In the genomic region with DNA sequence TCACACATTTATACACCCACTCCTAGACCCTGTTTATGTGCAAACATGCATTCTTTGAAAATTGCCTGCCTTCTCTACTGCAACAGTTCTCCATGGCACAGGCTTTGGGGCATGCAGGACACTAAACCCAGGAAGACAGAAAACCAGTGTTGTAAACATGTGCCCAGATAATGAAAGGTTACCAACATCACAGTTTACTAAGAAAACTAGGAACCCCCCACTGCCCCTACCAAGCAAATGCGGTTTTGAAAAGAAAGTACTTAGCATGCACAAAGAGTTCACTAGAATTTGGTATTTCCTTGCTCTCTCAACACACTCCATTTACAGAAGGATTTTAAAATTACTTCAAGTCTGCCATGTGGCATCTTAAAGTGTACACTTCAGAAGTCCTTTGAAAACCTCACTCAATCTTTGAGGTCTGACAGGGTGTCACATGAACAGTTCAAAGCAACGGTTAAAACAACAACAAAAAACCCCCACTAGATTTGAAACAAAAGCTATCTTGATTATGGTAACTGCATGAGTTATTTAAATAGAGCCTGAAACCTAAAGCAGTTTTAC, we compare ENCODE assay signal across 1 cellular context.
TF ChIP-seq lines count a peak whose summit lies in the region.

No MANE protein-coding gene starts in this region.

TF ChIP-seq in GM12878, 131 proteins besides CTCF, POLR2A, EP300 and RAD21 (continued from another document):
- TF ChIP-seq NFYA (IDR thresholded peaks at IDR 0.05; ENCODE audit: borderline replicate concordance, low read depth, low read length) = no peak
- no peak for TF ChIP-seq ESRRA (IDR thresholded peaks at IDR 0.05; ENCODE audit: low read length)
- TF ChIP-seq ATF7 (IDR thresholded peaks at IDR 0.05; ENCODE audit: low read depth) = peak; percentile 52
- TF ChIP-seq CHD2 (IDR thresholded peaks at IDR 0.05; ENCODE audit: borderline replicate concordance, low read depth, low read length) = no peak; the same call in 1 of the 2 replicates
- TF ChIP-seq RUNX3 (IDR thresholded peaks at IDR 0.05; ENCODE audit: low read length) = peak; percentile 80
- 0 out of 2 replicates have a peak, but pooled peaks have one; percentile 11 for TF ChIP-seq NR2F1 (conservative IDR thresholded peaks at IDR 0.05)
- peak in 1 of 2 experiments; percentile 33; a peak in 1 of 4 replicates for TF ChIP-seq BHLHE40 (IDR thresholded peaks at IDR 0.05; ENCODE audit: borderline replicate concordance in 1 of 2, low read depth in 2 of 2, low read length in 1 of 2)
- TF ChIP-seq GABPA (IDR thresholded peaks at IDR 0.05; ENCODE audit: low read depth) = no peak
- TF ChIP-seq, protein P1, sequence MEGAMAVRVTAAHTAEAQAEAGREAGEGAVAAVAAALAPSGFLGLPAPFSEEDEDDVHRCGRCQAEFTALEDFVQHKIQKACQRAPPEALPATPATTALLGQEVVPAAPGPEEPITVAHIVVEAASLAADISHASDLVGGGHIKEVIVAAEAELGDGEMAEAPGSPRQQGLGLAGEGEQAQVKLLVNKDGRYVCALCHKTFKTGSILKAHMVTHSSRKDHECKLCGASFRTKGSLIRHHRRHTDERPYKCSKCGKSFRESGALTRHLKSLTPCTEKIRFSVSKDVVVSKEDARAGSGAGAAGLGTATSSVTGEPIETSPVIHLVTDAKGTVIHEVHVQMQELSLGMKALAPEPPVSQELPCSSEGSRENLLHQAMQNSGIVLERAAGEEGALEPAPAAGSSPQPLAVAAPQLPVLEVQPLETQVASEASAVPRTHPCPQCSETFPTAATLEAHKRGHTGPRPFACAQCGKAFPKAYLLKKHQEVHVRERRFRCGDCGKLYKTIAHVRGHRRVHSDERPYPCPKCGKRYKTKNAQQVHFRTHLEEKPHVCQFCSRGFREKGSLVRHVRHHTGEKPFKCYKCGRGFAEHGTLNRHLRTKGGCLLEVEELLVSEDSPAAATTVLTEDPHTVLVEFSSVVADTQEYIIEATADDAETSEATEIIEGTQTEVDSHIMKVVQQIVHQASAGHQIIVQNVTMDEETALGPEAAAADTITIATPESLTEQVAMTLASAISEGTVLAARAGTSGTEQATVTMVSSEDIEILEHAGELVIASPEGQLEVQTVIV (IDR thresholded peaks at IDR 0.05; ENCODE audit: borderline replicate concordance, partially characterized antibody) = no peak
- TF ChIP-seq, protein P2, sequence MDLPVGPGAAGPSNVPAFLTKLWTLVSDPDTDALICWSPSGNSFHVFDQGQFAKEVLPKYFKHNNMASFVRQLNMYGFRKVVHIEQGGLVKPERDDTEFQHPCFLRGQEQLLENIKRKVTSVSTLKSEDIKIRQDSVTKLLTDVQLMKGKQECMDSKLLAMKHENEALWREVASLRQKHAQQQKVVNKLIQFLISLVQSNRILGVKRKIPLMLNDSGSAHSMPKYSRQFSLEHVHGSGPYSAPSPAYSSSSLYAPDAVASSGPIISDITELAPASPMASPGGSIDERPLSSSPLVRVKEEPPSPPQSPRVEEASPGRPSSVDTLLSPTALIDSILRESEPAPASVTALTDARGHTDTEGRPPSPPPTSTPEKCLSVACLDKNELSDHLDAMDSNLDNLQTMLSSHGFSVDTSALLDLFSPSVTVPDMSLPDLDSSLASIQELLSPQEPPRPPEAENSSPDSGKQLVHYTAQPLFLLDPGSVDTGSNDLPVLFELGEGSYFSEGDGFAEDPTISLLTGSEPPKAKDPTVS (IDR thresholded peaks at IDR 0.05; ENCODE audit: low read depth, low read length) = no peak
- TF ChIP-seq JUNB (IDR thresholded peaks at IDR 0.05) = no peak
- no peak for TF ChIP-seq STAT1 (conservative IDR thresholded peaks at IDR 0.05)
- no peak for TF ChIP-seq FOXK2 (IDR thresholded peaks at IDR 0.05)
- TF ChIP-seq NRF1 (conservative IDR thresholded peaks at IDR 0.05; ENCODE audit: low read depth, low read length) = no peak
- no peak for TF ChIP-seq RELA (IDR thresholded peaks at IDR 0.05; ENCODE audit: borderline replicate concordance, partially characterized antibody)
- no peak for TF ChIP-seq CHD4 (IDR thresholded peaks at IDR 0.05)
- no peak for TF ChIP-seq CREB1 (IDR thresholded peaks at IDR 0.05; ENCODE audit: low read depth)
- TF ChIP-seq, protein P3, sequence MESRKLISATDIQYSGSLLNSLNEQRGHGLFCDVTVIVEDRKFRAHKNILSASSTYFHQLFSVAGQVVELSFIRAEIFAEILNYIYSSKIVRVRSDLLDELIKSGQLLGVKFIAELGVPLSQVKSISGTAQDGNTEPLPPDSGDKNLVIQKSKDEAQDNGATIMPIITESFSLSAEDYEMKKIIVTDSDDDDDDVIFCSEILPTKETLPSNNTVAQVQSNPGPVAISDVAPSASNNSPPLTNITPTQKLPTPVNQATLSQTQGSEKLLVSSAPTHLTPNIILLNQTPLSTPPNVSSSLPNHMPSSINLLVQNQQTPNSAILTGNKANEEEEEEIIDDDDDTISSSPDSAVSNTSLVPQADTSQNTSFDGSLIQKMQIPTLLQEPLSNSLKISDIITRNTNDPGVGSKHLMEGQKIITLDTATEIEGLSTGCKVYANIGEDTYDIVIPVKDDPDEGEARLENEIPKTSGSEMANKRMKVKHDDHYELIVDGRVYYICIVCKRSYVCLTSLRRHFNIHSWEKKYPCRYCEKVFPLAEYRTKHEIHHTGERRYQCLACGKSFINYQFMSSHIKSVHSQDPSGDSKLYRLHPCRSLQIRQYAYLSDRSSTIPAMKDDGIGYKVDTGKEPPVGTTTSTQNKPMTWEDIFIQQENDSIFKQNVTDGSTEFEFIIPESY (IDR thresholded peaks at IDR 0.05) = no peak
- no peak for TF ChIP-seq SIX5 (IDR thresholded peaks at IDR 0.05; ENCODE audit: low read depth, low read length, severe bottlenecking)
- TF ChIP-seq KDM1A (IDR thresholded peaks at IDR 0.05; ENCODE audit: borderline replicate concordance) = no peak
- peak; percentile 90 for TF ChIP-seq RAD51 (IDR thresholded peaks at IDR 0.05)
- TF ChIP-seq, protein P4, sequence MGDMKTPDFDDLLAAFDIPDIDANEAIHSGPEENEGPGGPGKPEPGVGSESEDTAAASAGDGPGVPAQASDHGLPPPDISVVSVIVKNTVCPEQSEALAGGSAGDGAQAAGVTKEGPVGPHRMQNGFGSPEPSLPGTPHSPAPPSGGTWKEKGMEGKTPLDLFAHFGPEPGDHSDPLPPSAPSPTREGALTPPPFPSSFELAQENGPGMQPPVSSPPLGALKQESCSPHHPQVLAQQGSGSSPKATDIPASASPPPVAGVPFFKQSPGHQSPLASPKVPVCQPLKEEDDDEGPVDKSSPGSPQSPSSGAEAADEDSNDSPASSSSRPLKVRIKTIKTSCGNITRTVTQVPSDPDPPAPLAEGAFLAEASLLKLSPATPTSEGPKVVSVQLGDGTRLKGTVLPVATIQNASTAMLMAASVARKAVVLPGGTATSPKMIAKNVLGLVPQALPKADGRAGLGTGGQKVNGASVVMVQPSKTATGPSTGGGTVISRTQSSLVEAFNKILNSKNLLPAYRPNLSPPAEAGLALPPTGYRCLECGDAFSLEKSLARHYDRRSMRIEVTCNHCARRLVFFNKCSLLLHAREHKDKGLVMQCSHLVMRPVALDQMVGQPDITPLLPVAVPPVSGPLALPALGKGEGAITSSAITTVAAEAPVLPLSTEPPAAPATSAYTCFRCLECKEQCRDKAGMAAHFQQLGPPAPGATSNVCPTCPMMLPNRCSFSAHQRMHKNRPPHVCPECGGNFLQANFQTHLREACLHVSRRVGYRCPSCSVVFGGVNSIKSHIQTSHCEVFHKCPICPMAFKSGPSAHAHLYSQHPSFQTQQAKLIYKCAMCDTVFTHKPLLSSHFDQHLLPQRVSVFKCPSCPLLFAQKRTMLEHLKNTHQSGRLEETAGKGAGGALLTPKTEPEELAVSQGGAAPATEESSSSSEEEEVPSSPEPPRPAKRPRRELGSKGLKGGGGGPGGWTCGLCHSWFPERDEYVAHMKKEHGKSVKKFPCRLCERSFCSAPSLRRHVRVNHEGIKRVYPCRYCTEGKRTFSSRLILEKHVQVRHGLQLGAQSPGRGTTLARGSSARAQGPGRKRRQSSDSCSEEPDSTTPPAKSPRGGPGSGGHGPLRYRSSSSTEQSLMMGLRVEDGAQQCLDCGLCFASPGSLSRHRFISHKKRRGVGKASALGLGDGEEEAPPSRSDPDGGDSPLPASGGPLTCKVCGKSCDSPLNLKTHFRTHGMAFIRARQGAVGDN (IDR thresholded peaks at IDR 0.05) = peak; percentile 92
- TF ChIP-seq MTA2 (IDR thresholded peaks at IDR 0.05; ENCODE audit: low read depth) = peak; percentile 27; the same call in 1 of the 2 replicates
- TF ChIP-seq CHD1 (IDR thresholded peaks at IDR 0.05; ENCODE audit: low read depth, low read length) = no peak; the same call in 1 of the 2 replicates
- TF ChIP-seq PAX5 (IDR thresholded peaks at IDR 0.05; ENCODE audit: borderline replicate concordance, low read depth, low read length) = no peak
- TF ChIP-seq TBL1XR1 (IDR thresholded peaks at IDR 0.05; ENCODE audit: low read depth, low read length) = no peak
- no peak for TF ChIP-seq HDGF (IDR thresholded peaks at IDR 0.05)
- TF ChIP-seq, protein P5, sequence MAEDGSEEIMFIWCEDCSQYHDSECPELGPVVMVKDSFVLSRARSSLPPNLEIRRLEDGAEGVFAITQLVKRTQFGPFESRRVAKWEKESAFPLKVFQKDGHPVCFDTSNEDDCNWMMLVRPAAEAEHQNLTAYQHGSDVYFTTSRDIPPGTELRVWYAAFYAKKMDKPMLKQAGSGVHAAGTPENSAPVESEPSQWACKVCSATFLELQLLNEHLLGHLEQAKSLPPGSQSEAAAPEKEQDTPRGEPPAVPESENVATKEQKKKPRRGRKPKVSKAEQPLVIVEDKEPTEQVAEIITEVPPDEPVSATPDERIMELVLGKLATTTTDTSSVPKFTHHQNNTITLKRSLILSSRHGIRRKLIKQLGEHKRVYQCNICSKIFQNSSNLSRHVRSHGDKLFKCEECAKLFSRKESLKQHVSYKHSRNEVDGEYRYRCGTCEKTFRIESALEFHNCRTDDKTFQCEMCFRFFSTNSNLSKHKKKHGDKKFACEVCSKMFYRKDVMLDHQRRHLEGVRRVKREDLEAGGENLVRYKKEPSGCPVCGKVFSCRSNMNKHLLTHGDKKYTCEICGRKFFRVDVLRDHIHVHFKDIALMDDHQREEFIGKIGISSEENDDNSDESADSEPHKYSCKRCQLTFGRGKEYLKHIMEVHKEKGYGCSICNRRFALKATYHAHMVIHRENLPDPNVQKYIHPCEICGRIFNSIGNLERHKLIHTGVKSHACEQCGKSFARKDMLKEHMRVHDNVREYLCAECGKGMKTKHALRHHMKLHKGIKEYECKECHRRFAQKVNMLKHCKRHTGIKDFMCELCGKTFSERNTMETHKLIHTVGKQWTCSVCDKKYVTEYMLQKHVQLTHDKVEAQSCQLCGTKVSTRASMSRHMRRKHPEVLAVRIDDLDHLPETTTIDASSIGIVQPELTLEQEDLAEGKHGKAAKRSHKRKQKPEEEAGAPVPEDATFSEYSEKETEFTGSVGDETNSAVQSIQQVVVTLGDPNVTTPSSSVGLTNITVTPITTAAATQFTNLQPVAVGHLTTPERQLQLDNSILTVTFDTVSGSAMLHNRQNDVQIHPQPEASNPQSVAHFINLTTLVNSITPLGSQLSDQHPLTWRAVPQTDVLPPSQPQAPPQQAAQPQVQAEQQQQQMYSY (CRISPR knock-in tag; IDR thresholded peaks at IDR 0.05) = no peak
- TF ChIP-seq, protein P6, sequence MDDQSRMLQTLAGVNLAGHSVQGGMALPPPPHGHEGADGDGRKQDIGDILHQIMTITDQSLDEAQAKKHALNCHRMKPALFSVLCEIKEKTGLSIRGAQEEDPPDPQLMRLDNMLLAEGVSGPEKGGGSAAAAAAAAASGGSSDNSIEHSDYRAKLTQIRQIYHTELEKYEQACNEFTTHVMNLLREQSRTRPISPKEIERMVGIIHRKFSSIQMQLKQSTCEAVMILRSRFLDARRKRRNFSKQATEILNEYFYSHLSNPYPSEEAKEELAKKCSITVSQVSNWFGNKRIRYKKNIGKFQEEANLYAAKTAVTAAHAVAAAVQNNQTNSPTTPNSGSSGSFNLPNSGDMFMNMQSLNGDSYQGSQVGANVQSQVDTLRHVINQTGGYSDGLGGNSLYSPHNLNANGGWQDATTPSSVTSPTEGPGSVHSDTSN (IDR thresholded peaks at IDR 0.05; ENCODE audit: insufficient replicate concordance, low read depth, low read length) = peak; percentile 55
- peak; percentile 38 for TF ChIP-seq MEF2B (IDR thresholded peaks at IDR 0.05; ENCODE audit: partially characterized antibody, poor library complexity, severe bottlenecking)
- no peak; the same call in 1 of the 2 replicates for TF ChIP-seq CREM (IDR thresholded peaks at IDR 0.05; ENCODE audit: low read depth)
- 0 out of 2 replicates have a peak, but pooled peaks have one; percentile 55 for TF ChIP-seq PML (IDR thresholded peaks at IDR 0.05; ENCODE audit: low read length)
- no peak for TF ChIP-seq SUPT20H (IDR thresholded peaks at IDR 0.05; ENCODE audit: borderline replicate concordance, control insufficient read depth, low read depth, low read length)
- TF ChIP-seq RCOR1 (conservative IDR thresholded peaks at IDR 0.05; ENCODE audit: low read depth, low read length) = no peak
- TF ChIP-seq SMAD1 (IDR thresholded peaks at IDR 0.05; ENCODE audit: low read depth, partially characterized antibody) = peak; percentile 14
- 0 out of 3 replicates have a peak, but pooled peaks have one; percentile 33 for TF ChIP-seq POU2F2 (IDR thresholded peaks at IDR 0.05; ENCODE audit: borderline replicate concordance, low read depth, low read length)
- no peak for TF ChIP-seq JUND (IDR thresholded peaks at IDR 0.05; ENCODE audit: low read depth, low read length)
- no peak for TF ChIP-seq HDAC2 (IDR thresholded peaks at IDR 0.05)
- no peak for TF ChIP-seq ETV6 (conservative IDR thresholded peaks at IDR 0.05 in 1 of 2, IDR thresholded peaks at IDR 0.05 in 1 of 2; ENCODE audit: borderline replicate concordance in 1 of 2, low read depth in 1 of 2)
- TF ChIP-seq SREBF1 (IDR thresholded peaks at IDR 0.05; ENCODE audit: low read length) = no peak
- no peak for TF ChIP-seq SUZ12 (IDR thresholded peaks at IDR 0.05; ENCODE audit: unreplicated experiment)
- TF ChIP-seq POLR2AphosphoS5 (IDR thresholded peaks at IDR 0.05; ENCODE audit: low read length) = no peak; the same call in 1 of the 2 replicates
- no peak for TF ChIP-seq POLR2AphosphoS2 (IDR thresholded peaks at IDR 0.05; ENCODE audit: low read depth, low read length)
